15 cellular contexts compared by ENCODE assay signal in the genomic region with DNA sequence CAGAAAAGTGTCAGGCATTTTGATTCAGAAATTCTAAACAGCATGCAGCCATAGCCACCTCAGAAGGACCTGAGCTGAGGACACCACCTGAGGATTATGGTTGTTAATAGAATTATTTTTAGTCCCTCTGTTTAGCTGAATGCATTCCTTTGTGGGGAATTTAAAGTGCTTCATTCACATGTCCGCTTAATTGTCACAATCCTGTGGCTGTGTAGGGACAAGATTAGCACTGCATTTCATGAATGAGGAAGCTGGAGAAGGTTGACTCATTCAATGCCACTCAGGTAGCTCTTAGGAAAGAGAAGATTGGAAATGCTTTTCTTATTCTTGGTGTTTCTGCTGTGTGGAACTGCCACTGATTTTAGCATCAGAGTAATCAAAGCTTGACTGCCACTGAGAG. TPM values are rescaled to one million over a fixed set of nuclear protein-coding genes. Genes with fewer than 3 reads are reported as not detected.
DNase-seq lines count a peak whose midpoint lies in the region; ATAC-seq and TF ChIP-seq lines count a peak whose summit lies in the region.
"Had no signal": no experiment of that assay in that cellular context is flagged by ENCODE, and none has a peak within 500 bp of the region (broad histone marks: within the 10 kb centered on the region; RNA-seq: fewer than 3 reads in every experiment).

No MANE protein-coding gene starts in this region.

- no peak overlapping the region for H3K4me2 ChIP-seq in mesendoderm (ENCODE audit: low read length)

- no peak overlapping the region for H4K5ac ChIP-seq in mesendoderm (ENCODE audit: low read length)

- H2BK5ac ChIP-seq in mesendoderm (ENCODE audit: low read length), result no peak overlapping the region

- no peak overlapping the region for H3K4ac ChIP-seq in mesendoderm (ENCODE audit: low read depth, low read length)

- in situ Hi-C loops in KBM-7 (cut with MboI; ENCODE audit: low pct_unique_long_range_greater_than_20kb, low sequenced_read_pairs), result no loop called here

- peak overlapping the region; percentile 31 for H3K56ac ChIP-seq in mesendoderm (ENCODE audit: low read length)

- no peak for ATAC-seq in HG03521 (IDR thresholded peaks at IDR 0.05; ENCODE audit: unreplicated experiment)
- ATAC-seq in GM21367 (IDR thresholded peaks at IDR 0.05; ENCODE audit: unreplicated experiment), result no peak
- ATAC-seq: activated CD8-positive, alpha-beta memory T cell treated with anti-CD3 and anti-CD28 coated beads, Interleukin-2, amount 10 ng/mL, durations not matched to agents 7 days and 5 days had no signal

- H2BK15ac ChIP-seq in mesendoderm (replicated peaks; ENCODE audit: low read depth), result peak overlapping the region; percentile 92

- no peak overlapping the region for H4K8ac ChIP-seq in mesendoderm (ENCODE audit: low read depth, low read length)

- no peak overlapping the region for H3K4me3 ChIP-seq in AG10803 (ENCODE audit: low read length)
- H3K4me3 ChIP-seq in WERI-Rb-1 (ENCODE audit: low read depth, low read length), result no peak overlapping the region
- H3K4me3 ChIP-seq in mesendoderm (ENCODE audit: low read length), result no peak overlapping the region
- H3K4me3 ChIP-seq: MG63 had no signal

- H3K36me3 ChIP-seq in WERI-Rb-1 (no peaks in the 10 kb centered on the region), mesendoderm (ENCODE audit: control insufficient read depth, insufficient read depth, low read length) (no peaks in the 10 kb centered on the region)
- H3K36me3 ChIP-seq: MG63, neutrophil had no signal

- H3K79me2 ChIP-seq in mesendoderm (ENCODE audit: control insufficient read depth, insufficient read depth, low read length), result no peaks in the 10 kb centered on the region

- peak overlapping the region; percentile 75 for H3K18ac ChIP-seq in mesendoderm (ENCODE audit: low read length)

- H3K4me1 ChIP-seq in mesendoderm (ENCODE audit: control insufficient read depth, low read depth, low read length), result peaks cover 4% of the 10 kb centered on the region

- H3K27me3 ChIP-seq in WERI-Rb-1 (ENCODE audit: insufficient read depth, low read depth, severe bottlenecking), result no peaks in the 10 kb centered on the region
- H3K27me3 ChIP-seq in mesendoderm (ENCODE audit: insufficient read depth, low read length, poor library complexity), result no peaks in the 10 kb centered on the region
- H3K27me3 ChIP-seq: MG63 had no signal

- peak; percentile 33 for DNase-seq in AG10803 (ENCODE audit: low read depth)
- peak; percentile 58 for DNase-seq in KBM-7
- peak; percentile 45 for DNase-seq in WERI-Rb-1
- DNase-seq in mesendoderm, result peak; percentile 86
- no peak for DNase-seq in NCI-H2196 treated with DMSO at 0.1 percent for 48 hours (lab: John Stamatoyannopoulos, UW; ENCODE audit: unreplicated experiment)
- DNase-seq in ureter (ENCODE audit: low spot score), result no peak
- DNase-seq: activated CD8-positive, alpha-beta memory T cell treated with anti-CD3 and anti-CD28 coated beads, Interleukin-2, amount 10 ng/mL, durations not matched to agents 7 days and 5 days; H7; MG63; NCI-H69; stimulated activated CD4-positive, alpha-beta T cell treated with anti-CD3 and anti-CD28 coated beads, Interleukin-1b, Interleukin-23, amount 100 ng/mL, for 48 hours; stimulated activated naive CD4-positive, alpha-beta T cell treated with Interleukin-2 at 50 U/mL for 16 hours had no signal

- TF ChIP-seq CTCF in AG10803 (conservative IDR thresholded peaks at IDR 0.05; ENCODE audit: low read length) (no peak), WERI-Rb-1 (IDR thresholded peaks at IDR 0.05; ENCODE audit: low read depth, low read length) (no peak)

- H2AK5ac ChIP-seq in mesendoderm (ENCODE audit: low read length), result no peak overlapping the region

- H3K9me3 ChIP-seq in WERI-Rb-1 (ENCODE audit: severe bottlenecking), result no peaks in the 10 kb centered on the region
- H3K9me3 ChIP-seq: MG63, neutrophil had no signal

- H3K9ac ChIP-seq in mesendoderm (ENCODE audit: low read length), result no peak overlapping the region

- H3K23ac ChIP-seq in mesendoderm (ENCODE audit: low read length), result no peak overlapping the region

- H2BK120ac ChIP-seq in mesendoderm (ENCODE audit: low read depth, low read length), result peak overlapping the region; percentile 88

- no CpG with 5 or more reads among the region's 1 CpG for WGBS in mesendoderm (ENCODE audit: extremely low coverage, insufficient coverage, low lambda C conversion rate)

- H3K27ac ChIP-seq in WERI-Rb-1 (no peak overlapping the region), mesendoderm (ENCODE audit: low read depth, low read length) (peak overlapping the region; percentile 34)
- H3K27ac ChIP-seq: neutrophil had no signal

- H3K79me1 ChIP-seq in mesendoderm (ENCODE audit: low read length), result no peaks in the 10 kb centered on the region

RNA-seq across cellular contexts. Expression of gene KRR1, which starts 42.0 kb away (rescaled TPM):
- polyA plus RNA-seq in mesendoderm (2013, experiment 1 of 2), result 126 TPM
- polyA plus RNA-seq in mesendoderm (2013, experiment 2 of 2), result 130 TPM
- 70.9 TPM for total RNA-seq in ureter

Comparison
In these comparisons a context has a peak if more than half of its experiments do, and no peak if none do; other contexts are left out.
1. DNase-seq: peak in AG10803 (single experiment), KBM-7 (single experiment), WERI-Rb-1 (single experiment) and mesendoderm (single experiment); none in NCI-H2196 treated with DMSO at 0.1 percent for 48 hours (single experiment) and ureter (single experiment).